In the genomic region with DNA sequence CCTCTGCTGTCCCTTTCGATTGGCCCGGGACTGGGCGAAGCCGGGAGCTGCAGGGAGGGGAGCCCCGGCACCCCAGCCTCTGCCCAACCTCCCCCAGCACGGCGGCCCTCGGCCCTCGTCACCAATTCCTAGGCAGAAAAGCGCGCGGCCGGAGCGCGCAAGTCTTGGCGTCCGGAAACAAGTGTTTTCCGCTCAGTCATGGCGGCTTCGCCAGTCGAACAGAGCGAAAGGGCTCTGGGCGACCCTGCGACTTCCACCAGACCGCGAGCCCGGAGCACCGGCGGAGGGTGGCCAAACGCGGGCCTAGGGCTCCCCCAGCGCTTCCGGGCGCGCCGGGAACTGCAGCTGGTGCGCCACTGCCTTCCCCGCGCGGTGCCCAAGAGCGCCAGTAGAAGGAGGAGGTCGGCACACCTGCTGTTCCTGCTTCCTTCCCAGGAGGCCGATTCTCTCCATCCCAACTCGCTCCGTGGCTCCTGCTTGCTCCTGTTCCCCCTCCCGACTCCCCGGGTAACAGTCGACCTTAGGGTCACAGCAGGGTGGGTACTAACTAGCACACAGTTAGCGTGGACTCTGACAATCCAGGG, we compare ENCODE assay signal across 1 cellular context.
TF ChIP-seq lines count a peak whose summit lies in the region.

No MANE protein-coding gene starts in this region.

TF ChIP-seq in H1, 55 proteins besides CTCF, POLR2A, EP300 and RAD21 (continued from another document):
- peak; percentile 61; the same call in 1 of the 2 replicates for TF ChIP-seq RBBP5 (IDR thresholded peaks at IDR 0.05; ENCODE audit: borderline replicate concordance, low read depth, low read length)
- TF ChIP-seq, protein P1, sequence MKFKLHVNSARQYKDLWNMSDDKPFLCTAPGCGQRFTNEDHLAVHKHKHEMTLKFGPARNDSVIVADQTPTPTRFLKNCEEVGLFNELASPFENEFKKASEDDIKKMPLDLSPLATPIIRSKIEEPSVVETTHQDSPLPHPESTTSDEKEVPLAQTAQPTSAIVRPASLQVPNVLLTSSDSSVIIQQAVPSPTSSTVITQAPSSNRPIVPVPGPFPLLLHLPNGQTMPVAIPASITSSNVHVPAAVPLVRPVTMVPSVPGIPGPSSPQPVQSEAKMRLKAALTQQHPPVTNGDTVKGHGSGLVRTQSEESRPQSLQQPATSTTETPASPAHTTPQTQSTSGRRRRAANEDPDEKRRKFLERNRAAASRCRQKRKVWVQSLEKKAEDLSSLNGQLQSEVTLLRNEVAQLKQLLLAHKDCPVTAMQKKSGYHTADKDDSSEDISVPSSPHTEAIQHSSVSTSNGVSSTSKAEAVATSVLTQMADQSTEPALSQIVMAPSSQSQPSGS (IDR thresholded peaks at IDR 0.05; ENCODE audit: low read length), result no peak
- no peak for TF ChIP-seq POU5F1 (IDR thresholded peaks at IDR 0.05; ENCODE audit: low read depth, low read length)
- peak; percentile 84 for TF ChIP-seq CREB1 (IDR thresholded peaks at IDR 0.05)
- TF ChIP-seq, protein P2, sequence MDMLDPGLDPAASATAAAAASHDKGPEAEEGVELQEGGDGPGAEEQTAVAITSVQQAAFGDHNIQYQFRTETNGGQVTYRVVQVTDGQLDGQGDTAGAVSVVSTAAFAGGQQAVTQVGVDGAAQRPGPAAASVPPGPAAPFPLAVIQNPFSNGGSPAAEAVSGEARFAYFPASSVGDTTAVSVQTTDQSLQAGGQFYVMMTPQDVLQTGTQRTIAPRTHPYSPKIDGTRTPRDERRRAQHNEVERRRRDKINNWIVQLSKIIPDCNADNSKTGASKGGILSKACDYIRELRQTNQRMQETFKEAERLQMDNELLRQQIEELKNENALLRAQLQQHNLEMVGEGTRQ (IDR thresholded peaks at IDR 0.05; ENCODE audit: low read length), result peak; percentile 12; the same call in 1 of the 2 replicates
- TF ChIP-seq TAF1 (IDR thresholded peaks at IDR 0.05; ENCODE audit: low read depth, low read length), result peak; percentile 59; the same call in 1 of the 2 replicates
- TF ChIP-seq PHF8 (conservative IDR thresholded peaks at IDR 0.05; ENCODE audit: low read depth, low read length), result peak; percentile 43; the same call in 1 of the 2 replicates
- peak; percentile 89 for TF ChIP-seq YY1 (IDR thresholded peaks at IDR 0.05; ENCODE audit: low read depth, low read length)
- 0 out of 2 replicates have a peak, but pooled peaks have one; percentile 39 for TF ChIP-seq CHD2 (IDR thresholded peaks at IDR 0.05; ENCODE audit: low read length)
- TF ChIP-seq ASH2L (IDR thresholded peaks at IDR 0.05; ENCODE audit: low read length), result peak; percentile 86
- peak; percentile 94 for TF ChIP-seq RFX5 (IDR thresholded peaks at IDR 0.05; ENCODE audit: borderline replicate concordance, low read depth, low read length)
- TF ChIP-seq, protein P3, sequence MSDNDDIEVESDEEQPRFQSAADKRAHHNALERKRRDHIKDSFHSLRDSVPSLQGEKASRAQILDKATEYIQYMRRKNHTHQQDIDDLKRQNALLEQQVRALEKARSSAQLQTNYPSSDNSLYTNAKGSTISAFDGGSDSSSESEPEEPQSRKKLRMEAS (IDR thresholded peaks at IDR 0.05), result peak; percentile 63
- no peak for TF ChIP-seq CEBPB (IDR thresholded peaks at IDR 0.05; ENCODE audit: low read depth, low read length)
- no peak for TF ChIP-seq CTBP2 (IDR thresholded peaks at IDR 0.05; ENCODE audit: borderline replicate concordance, insufficient read depth, insufficient read length, low read length)
- TF ChIP-seq RNF2 (IDR thresholded peaks at IDR 0.05; ENCODE audit: borderline replicate concordance, low read depth, low read length, missing control alignments, poor library complexity, severe bottlenecking), result no peak
- peak; percentile 24 for TF ChIP-seq TAF7 (optimal IDR thresholded peaks at IDR 0.05; ENCODE audit: borderline replicate concordance, low read depth, low read length)
- TF ChIP-seq KDM4A (IDR thresholded peaks at IDR 0.05; ENCODE audit: low read depth, low read length, severe bottlenecking), result peak; percentile 87
- TF ChIP-seq TBP (IDR thresholded peaks at IDR 0.05; ENCODE audit: low read depth, low read length), result peak; percentile 52; the same call in 1 of the 2 replicates
